8 cellular contexts compared by ENCODE assay signal in genomic region chr4:44421330-44421729, GRCh38. TPM values are rescaled to one million over a fixed set of nuclear protein-coding genes. Genes with fewer than 3 reads are reported as not detected.
"Had no signal": no experiment of that assay in that cellular context is flagged by ENCODE, and none has a peak within 500 bp of the region (broad histone marks: within the 10 kb centered on the region; RNA-seq: fewer than 3 reads in every experiment).

No MANE protein-coding gene starts in this region.

- H3K4me3 Mint-ChIP-seq: IgD-negative memory B cell had no signal

- H3K27ac Mint-ChIP-seq: IgD-negative memory B cell had no signal

- DNase-seq: IMR-90, KBM-7, KG1 had no signal

- H3K27me3 Mint-ChIP-seq: IgD-negative memory B cell had no signal

- H3K4me1 Mint-ChIP-seq: IgD-negative memory B cell had no signal

- H3K27ac ChIP-seq: HL-60 had no signal

- H3K4me3 ChIP-seq: K562 had no signal

- H3K9me3 Mint-ChIP-seq: IgD-negative memory B cell had no signal

- ATAC-seq: HepG2, K562 had no signal

- H3K36me3 Mint-ChIP-seq: IgD-negative memory B cell had no signal

RNA-seq across cellular contexts. Expression of gene KCTD8, which starts 27.3 kb away (rescaled TPM):
- total RNA-seq: HepG2, HT-29, IMR-90, K562 had no signal
